ENCODE assay signal across 8 cellular contexts in genomic region chr11:31995525-31996123, GRCh38.
DNase-seq lines count a peak whose midpoint lies in the region; ATAC-seq, FAIRE-seq and TF ChIP-seq lines count a peak whose summit lies in the region.

No MANE protein-coding gene starts in this region.

- H2AFZ ChIP-seq in Karpas-422 (ENCODE audit: low read length) (0 out of 2 replicates have a peak overlapping the region, but pooled peaks have one; percentile 20), mammary epithelial cell (ENCODE audit: low read depth, low read length) (no peak overlapping the region)

- no peaks in the 10 kb centered on the region for H3K9me2 ChIP-seq in Karpas-422 (replicated peaks; ENCODE audit: insufficient read depth, low read length)

- 0 out of 2 replicates have a peak overlapping the region, but pooled peaks have one; percentile 12 for H3K9ac ChIP-seq in Karpas-422 (ENCODE audit: low read length)
- peak overlapping the region; percentile 57 for H3K9ac ChIP-seq in endocrine pancreas (ENCODE audit: control insufficient read depth, insufficient read depth, low read length)
- H3K9ac ChIP-seq in mammary epithelial cell (ENCODE audit: insufficient read depth, low read length) = no peak overlapping the region

- peak; percentile 94 for FAIRE-seq in GM12892 (lab: Jason Lieb, UNC)

- H3K27ac ChIP-seq in Karpas-422 (ENCODE audit: low read length) (no peak overlapping the region), mammary epithelial cell (ENCODE audit: insufficient read depth, low read depth, low read length) (no peak overlapping the region)

- H4K20me1 ChIP-seq in Karpas-422 (ENCODE audit: insufficient read depth, low read depth, low read length) = no peaks in the 10 kb centered on the region
- H4K20me1 ChIP-seq in mammary epithelial cell (ENCODE audit: insufficient read depth, low read length) = no peaks in the 10 kb centered on the region

- H3K4me1 ChIP-seq in Karpas-422 (ENCODE audit: low read length) (peaks cover 10% of the 10 kb centered on the region), endocrine pancreas (ENCODE audit: control insufficient read depth, insufficient read depth, low read length) (peaks cover 3% of the 10 kb centered on the region), mammary epithelial cell (ENCODE audit: insufficient read depth, low read length) (no peaks in the 10 kb centered on the region)

- no peak for TF ChIP-seq POLR2A in GM12892 (IDR thresholded peaks at IDR 0.05; ENCODE audit: low read depth, low read length)

- WGBS in mammary epithelial cell (ENCODE audit: low coverage, missing lambda C conversion rate) = 71% methylated on average over 2 of the region's 2 CpGs

- in situ Hi-C loops in mammary epithelial cell (cut with MboI; ENCODE audit: low sequenced_read_pairs in 2 of 2) = loop anchor here in 1 of 2 donors (25.0 kb wide), 1 partner anchor 508 kb away; no protein-coding TSS in a partner anchor

- peak; percentile 80 for ATAC-seq in GM21528 (IDR thresholded peaks at IDR 0.05; ENCODE audit: low FRiP score, unreplicated experiment)

- DNase-seq in GM12892 (ENCODE audit: insufficient read length) (no peak), Karpas-422 (no peak), NCI-H2029 treated with DMSO at 0.1 percent for 48 hours (lab: John Stamatoyannopoulos, UW) (no peak), mammary epithelial cell (no peak), germinal center (ENCODE audit: low spot score) (no peak), activated gamma-delta T cell treated with Interleukin-2 at 50 U/mL for 16 hours (no peak)

- no peaks in the 10 kb centered on the region for H3K27me3 ChIP-seq in Karpas-422 (ENCODE audit: low read length)
- H3K27me3 ChIP-seq in endocrine pancreas (ENCODE audit: control insufficient read depth, insufficient read depth, low read length) = no peaks in the 10 kb centered on the region
- H3K27me3 ChIP-seq in mammary epithelial cell (ENCODE audit: insufficient read depth, low read length) = no peaks in the 10 kb centered on the region

- H3K79me2 ChIP-seq in Karpas-422 (ENCODE audit: low read length) = no peaks in the 10 kb centered on the region
- H3K79me2 ChIP-seq in mammary epithelial cell (ENCODE audit: insufficient read depth, low read length) = no peaks in the 10 kb centered on the region

- dilution Hi-C loops in mammary epithelial cell (cut with HindIII; ENCODE audit: low sequenced_read_pairs) = no loop called here

- H3K36me3 ChIP-seq in Karpas-422 (ENCODE audit: insufficient read depth, low read length) = no peaks in the 10 kb centered on the region
- H3K36me3 ChIP-seq in endocrine pancreas (ENCODE audit: control insufficient read depth, insufficient read depth, low read length) = no peaks in the 10 kb centered on the region
- no peaks in the 10 kb centered on the region for H3K36me3 ChIP-seq in mammary epithelial cell (ENCODE audit: insufficient read depth, low read length)

- BruUV-seq in mammary epithelial cell (replicated peaks; lab: Mats Ljungman, UMichigan) = no TSS peak

- CTCF ChIA-PET in mammary epithelial cell (lab: Charles Lee; ENCODE audit: low non-redundant PET) = interaction anchor here (0.6 kb wide), 1 partner anchor 50 kb away, joined by 4 read pairs; no protein-coding TSS in a partner anchor

- peak overlapping the region; percentile 35; the same call in 1 of the 2 replicates for H3K4me3 ChIP-seq in Karpas-422 (ENCODE audit: low read length)
- H3K4me3 ChIP-seq in endocrine pancreas (ENCODE audit: control insufficient read depth, insufficient read depth, low read length) = peak overlapping the region; percentile 87
- no peak overlapping the region for H3K4me3 ChIP-seq in mammary epithelial cell (replicated peaks in 1 of 3; ENCODE audit: insufficient read depth in 1 of 3, low read depth in 2 of 3, low read length in 3 of 3)

- H3K9me3 ChIP-seq in Karpas-422 (ENCODE audit: low read length) = no peaks in the 10 kb centered on the region
- no peaks in the 10 kb centered on the region for H3K9me3 ChIP-seq in endocrine pancreas (ENCODE audit: control insufficient read depth, low read length)
- no peaks in the 10 kb centered on the region for H3K9me3 ChIP-seq in mammary epithelial cell (replicated peaks; ENCODE audit: insufficient read depth, low read length)

- intact Hi-C loops in mammary epithelial cell (cut with micrococcal nuclease) = no loop called here

- TF ChIP-seq CTCF in mammary epithelial cell (conservative IDR thresholded peaks at IDR 0.05 in 1 of 2, IDR thresholded peaks at IDR 0.05 in 1 of 2; ENCODE audit: extremely low read depth in 1 of 2, insufficient read depth in 1 of 2, low read depth in 1 of 2, low read length in 2 of 2) = no peak

- peak overlapping the region; percentile 37 for H3K4me2 ChIP-seq in Karpas-422 (ENCODE audit: low read depth, low read length, poor library complexity, severe bottlenecking)
- H3K4me2 ChIP-seq in mammary epithelial cell (ENCODE audit: insufficient read depth, low read depth, low read length) = no peak overlapping the region

Comparison
In these comparisons a context has a peak if more than half of its experiments do, and no peak if none do; other contexts are left out.
1. H3K4me3 ChIP-seq: peak in Karpas-422 (single experiment) and endocrine pancreas (single experiment); none in mammary epithelial cell (0 of 3).